Comparison of ENCODE assay signal across 8 cellular contexts in the genomic region with DNA sequence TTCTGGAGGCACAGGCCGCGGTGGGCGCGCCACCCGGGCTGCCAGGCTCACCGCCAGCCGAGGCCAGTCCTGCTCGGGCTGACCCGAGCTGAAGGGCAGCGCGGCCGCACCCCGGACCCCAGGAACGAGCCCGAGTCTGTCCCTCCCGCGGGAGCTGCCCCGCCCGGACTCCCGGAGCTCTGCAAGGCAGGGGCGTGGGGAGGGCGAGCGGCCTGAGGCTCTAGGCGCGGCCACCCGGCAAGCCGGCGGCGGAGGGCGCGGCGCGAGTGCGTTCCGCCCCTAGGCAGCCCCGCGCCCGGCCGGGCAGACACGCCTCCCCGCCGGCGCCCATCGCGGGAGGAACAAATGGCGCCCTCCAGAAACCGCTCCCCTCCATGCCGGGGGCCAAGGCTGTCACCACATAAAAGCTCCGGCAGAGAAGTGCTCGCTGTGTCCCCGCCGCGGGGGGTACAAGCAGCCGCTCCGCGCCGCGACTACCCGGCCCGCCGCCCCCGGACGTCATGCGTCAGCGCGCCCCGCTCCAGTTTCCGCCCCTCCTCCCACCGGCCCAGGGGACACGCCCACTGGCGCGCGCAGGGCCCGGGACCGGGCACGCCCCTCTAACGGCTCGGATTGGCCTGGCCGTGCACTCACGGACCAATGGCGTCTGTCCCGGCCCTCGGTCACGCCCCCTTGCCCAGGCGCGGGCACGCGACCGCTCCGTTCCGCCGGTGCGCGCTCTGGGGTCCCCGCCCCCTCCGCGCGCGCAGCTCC. TPM values are rescaled to one million over a fixed set of nuclear protein-coding genes. Genes with fewer than 3 reads are reported as not detected.
DNase-seq lines count a peak whose midpoint lies in the region; ATAC-seq and TF ChIP-seq lines count a peak whose summit lies in the region.

No MANE protein-coding gene starts in this region.

- H3K36me3 Mint-ChIP-seq in CD8-positive, alpha-beta T cell: peaks cover 18% of the 10 kb centered on the region

- intact Hi-C loops in CD8-positive, alpha-beta T cell (cut with DNase I, micrococcal nuclease): loop anchor here (1.0 to 5.0 kb wide), 10 partner anchors 21 to 546 kb away; partner anchors contain the start of genes MTMR10 (in 2 of the 2) and OTUD7A (in 1 of the 2)
- intact Hi-C loops in lower lobe of right lung (cut with DNase I): loop anchor here (10.0 kb wide), 1 partner anchor 111 kb away; no protein-coding TSS in a partner anchor

- H3K9me3 Mint-ChIP-seq in CD8-positive, alpha-beta T cell: no peaks in the 10 kb centered on the region

- no peak for TF ChIP-seq CTCF in CD8-positive, alpha-beta T cell (IDR thresholded peaks at IDR 0.05)
- TF ChIP-seq CTCF in lower lobe of right lung (IDR thresholded peaks at IDR 0.05): no peak

- peak overlapping the region; percentile 82 for H3K4me3 ChIP-seq in CD8-positive, alpha-beta T cell (ENCODE audit: low read depth, low read length)
- peak overlapping the region; percentile 77 for H3K4me3 ChIP-seq in ectodermal cell (ENCODE audit: insufficient read depth, low read depth, low read length)
- peak overlapping the region; percentile 93 for H3K4me3 ChIP-seq in lower lobe of right lung

- peak overlapping the region; percentile 96 for H3K27ac ChIP-seq in CD8-positive, alpha-beta T cell (ENCODE audit: low read depth, low read length)
- peak overlapping the region; percentile 55 for H3K27ac ChIP-seq in ectodermal cell (ENCODE audit: insufficient read depth, low read depth, low read length, poor library complexity, severe bottlenecking)
- peak overlapping the region; percentile 100 for H3K27ac ChIP-seq in lower lobe of right lung

- H3K27ac Mint-ChIP-seq in CD8-positive, alpha-beta T cell: peak overlapping the region; percentile 97

- H3K9me3 ChIP-seq in CD8-positive, alpha-beta T cell (ENCODE audit: low read length): no peaks in the 10 kb centered on the region
- H3K9me3 ChIP-seq in ectodermal cell (ENCODE audit: control insufficient read depth, low read length) (no peaks in the 10 kb centered on the region), lower lobe of right lung (no peaks in the 10 kb centered on the region)

- H3K27me3 ChIP-seq in CD8-positive, alpha-beta T cell (ENCODE audit: insufficient read depth, low read length): no peaks in the 10 kb centered on the region
- H3K27me3 ChIP-seq in ectodermal cell (ENCODE audit: control insufficient read depth, insufficient read depth, low read length, poor library complexity, severe bottlenecking) (peaks cover 30% of the 10 kb centered on the region), lower lobe of right lung (ENCODE audit: low read depth) (no peaks in the 10 kb centered on the region)

- 0% methylated on average over 99 of the region's 99 CpGs for WGBS in ectodermal cell, 2 experiments

- POLR2A ChIA-PET in CD8-positive, alpha-beta T cell (lab: Charles Lee): interaction anchor here (0.6 to 7.7 kb wide), 37 partner anchors 9 to 1780 kb away, joined by 3 to 246 read pairs (median 5); no protein-coding TSS in a partner anchor

- peaks cover 59% of the 10 kb centered on the region for H3K4me1 Mint-ChIP-seq in CD8-positive, alpha-beta T cell (ENCODE audit: low read depth)

- peak overlapping the region; percentile 85 for H3K4me3 Mint-ChIP-seq in CD8-positive, alpha-beta T cell

- ATAC-seq in CD8-positive, alpha-beta T cell: peak; percentile 73
- ATAC-seq in GM19455 (IDR thresholded peaks at IDR 0.05; ENCODE audit: unreplicated experiment): peak; percentile 62
- peak; percentile 26 for ATAC-seq in HG03575 (IDR thresholded peaks at IDR 0.05; ENCODE audit: extremely low read depth, insufficient number of reproducible peaks, low FRiP score, unreplicated experiment)
- ATAC-seq in lower lobe of right lung: peak; percentile 90 to 94

- CTCF ChIA-PET in CD8-positive, alpha-beta T cell (lab: Charles Lee): interaction anchor here (0.6 to 4.6 kb wide), 14 partner anchors 13 to 174 kb away, joined by 3 to 22 read pairs (median 5); no protein-coding TSS in a partner anchor

- H3K36me3 ChIP-seq in CD8-positive, alpha-beta T cell (ENCODE audit: insufficient read depth, low read length): no peaks in the 10 kb centered on the region
- H3K36me3 ChIP-seq in ectodermal cell (ENCODE audit: control insufficient read depth, insufficient read depth, low read length) (no peaks in the 10 kb centered on the region), lower lobe of right lung (peaks cover 9% of the 10 kb centered on the region)

- peaks cover 42% of the 10 kb centered on the region for H3K4me1 ChIP-seq in CD8-positive, alpha-beta T cell (ENCODE audit: insufficient read depth, low read length)
- H3K4me1 ChIP-seq in ectodermal cell (ENCODE audit: control insufficient read depth, insufficient read depth, low read length): peaks cover 17% of the 10 kb centered on the region
- peaks cover 40% of the 10 kb centered on the region for H3K4me1 ChIP-seq in lower lobe of right lung

- H3K27me3 Mint-ChIP-seq in CD8-positive, alpha-beta T cell (ENCODE audit: low read depth): no peaks in the 10 kb centered on the region

- peak; percentile 99 to 100 (median 100) for DNase-seq in CD8-positive, alpha-beta T cell
- DNase-seq in NCI-H82 treated with DMSO at 0.1 percent for 48 hours (lab: John Stamatoyannopoulos, UW; ENCODE audit: unreplicated experiment): peak; percentile 80
- DNase-seq in activated CD8-positive, alpha-beta memory T cell treated with anti-CD3 and anti-CD28 coated beads for 1 hour (ENCODE audit: extremely low read depth in 1 of 2, low read depth in 1 of 2): peak; percentile 97 to 99
- DNase-seq in lower lobe of right lung: peak; percentile 99
- DNase-seq in stimulated activated CD4-positive, alpha-beta T cell treated with anti-CD3 and anti-CD28 coated beads, Interleukin-4, amount 100 ng/mL, for 48 hours (ENCODE audit: low read depth in 2 of 2): peak; percentile 99

RNA-seq across cellular contexts. Expression of gene KLF13, which starts 0.5 kb away (rescaled TPM):
- total RNA-seq in CD8-positive, alpha-beta T cell: 100 to 1,000 TPM; 359 to 364 TPM
- polyA plus RNA-seq in ectodermal cell (2013, experiment 1 of 4): 31.5 TPM
- polyA plus RNA-seq in ectodermal cell (2013, experiment 2 of 4): 37.0 TPM
- 32.8 TPM for polyA plus RNA-seq in ectodermal cell (2013, experiment 3 of 4)
- 40.1 TPM for polyA plus RNA-seq in ectodermal cell (2013, experiment 4 of 4)
- total RNA-seq in lower lobe of right lung: 178 TPM

Comparison
In these comparisons a context has a peak if more than half of its experiments do, and no peak if none do; other contexts are left out.
1. Peak in every context shown above with its lines: DNase-seq, ATAC-seq, H3K4me3 ChIP-seq and H3K27ac ChIP-seq.
2. ATAC-seq: peak in every context shown above with its lines; median percentile 92 in lower lobe of right lung; 73 in CD8-positive, alpha-beta T cell; 62 in GM19455; 26 in HG03575.